Comparison of ENCODE assay signal across 9 cellular contexts in the genomic region with DNA sequence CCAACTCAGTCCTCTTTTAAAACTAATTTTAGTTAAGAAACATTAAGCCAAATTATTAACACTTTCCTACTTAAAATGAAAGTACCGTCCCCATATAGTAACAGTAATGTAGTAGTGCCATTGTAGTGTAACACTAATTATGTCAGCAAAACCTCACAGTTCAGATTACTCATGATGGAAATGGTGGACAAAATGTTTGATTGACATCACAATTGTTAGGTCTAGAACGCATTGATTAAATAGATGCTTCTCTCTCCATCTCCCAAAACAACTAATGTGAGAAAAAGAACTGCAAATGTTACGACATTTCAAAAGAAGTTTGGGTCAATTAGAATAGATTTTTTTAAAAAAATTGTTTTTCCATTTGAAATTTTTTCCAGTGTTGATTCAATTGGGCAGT. TPM values are rescaled to one million over a fixed set of nuclear protein-coding genes. Genes with fewer than 3 reads are reported as not detected.
A peak's percentile ranks its signal among the peaks of the same experiment; 100 is the strongest.
DNase-seq lines count a peak whose midpoint lies in the region; ATAC-seq and TF ChIP-seq lines count a peak whose summit lies in the region.
"Had no signal": no experiment of that assay in that cellular context is flagged by ENCODE, and none has a peak within 500 bp of the region (broad histone marks: within the 10 kb centered on the region; RNA-seq: fewer than 3 reads in every experiment).

No MANE protein-coding gene starts in this region.

- H3K27me3 Mint-ChIP-seq in activated T-cell treated with anti-CD3 and anti-CD28 coated beads, Interleukin-2, amount 50 U/mL, for 72 hours (ENCODE audit: low read depth): no peaks in the 10 kb centered on the region
- H3K27me3 Mint-ChIP-seq in WTC11 (ENCODE audit: low read depth): no peaks in the 10 kb centered on the region
- peaks cover 2 to 6% (median 4%) of the 10 kb centered on the region in 3 donors for H3K27me3 Mint-ChIP-seq in immature natural killer cell (ENCODE audit: low read depth in 3 of 3)

- TF ChIP-seq POLR2A in transverse colon (IDR thresholded peaks at IDR 0.05): no peak

- ATAC-seq in activated T-cell treated with anti-CD3 and anti-CD28 coated beads, Interleukin-2, amount 50 U/mL, for 72 hours (replicated peaks in 1 of 2): no peak
- no peak for ATAC-seq in WTC11
- no peak for ATAC-seq in GM18861 (IDR thresholded peaks at IDR 0.05; ENCODE audit: unreplicated experiment)

- H3K4me3 ChIP-seq in transverse colon: peak overlapping the region in 1 of 4 donors; percentile 84

- H3K27ac ChIP-seq in transverse colon: peak overlapping the region in 3 of 4 donors; percentile 90 to 93 (median 91)

- no peak for TF ChIP-seq CTCF in WTC11 (IDR thresholded peaks at IDR 0.05)
- TF ChIP-seq CTCF in transverse colon (IDR thresholded peaks at IDR 0.05): no peak

- POLR2A ChIA-PET in WTC11 (lab: Charles Lee): interaction anchor here (0.6 to 1.3 kb wide), 4 partner anchors 9 to 832 kb away, joined by 3 to 10 read pairs (median 4); a partner anchor contains a TSS

- H3K4me3 Mint-ChIP-seq in activated T-cell treated with anti-CD3 and anti-CD28 coated beads, Interleukin-2, amount 50 U/mL, for 72 hours: peak overlapping the region; percentile 71 to 99
- H3K4me3 Mint-ChIP-seq in WTC11 (peak overlapping the region; percentile 100), immature natural killer cell (peak overlapping the region; percentile 95 to 100 (median 99))

- H3K9me3 ChIP-seq in transverse colon: no peaks in the 10 kb centered on the region

- no peak for TF ChIP-seq EP300 in transverse colon (IDR thresholded peaks at IDR 0.05; ENCODE audit: low read depth)

- H3K4me1 ChIP-seq in transverse colon: peaks cover 5 to 26% (median 8%) of the 10 kb centered on the region in 4 donors

- in situ Hi-C loops in transverse colon (cut with MboI; ENCODE audit: low pct_ligation_motif_present in 1 of 4, low pct_unique_long_range_greater_than_20kb in 1 of 4, low sequenced_read_pairs in 3 of 4): no loop called here

- 50 to 61% methylated on average over 3 of the region's 3 CpGs for WGBS in transverse colon (ENCODE audit: low coverage in 1 of 2), 2 donors

- CTCF ChIA-PET in WTC11 (lab: Charles Lee): interaction anchor here (0.8 to 0.9 kb wide), 3 partner anchors 19 to 845 kb away, joined by 3 read pairs; no protein-coding TSS in a partner anchor

- H3K27ac Mint-ChIP-seq in activated T-cell treated with anti-CD3 and anti-CD28 coated beads, Interleukin-2, amount 50 U/mL, for 72 hours: peak overlapping the region; percentile 73
- H3K27ac Mint-ChIP-seq in WTC11: no peak overlapping the region
- H3K27ac Mint-ChIP-seq in immature natural killer cell: peak overlapping the region; percentile 98 to 99 (median 99)

- no peak for DNase-seq in activated T-cell treated with anti-CD3 and anti-CD28 coated beads, Interleukin-2, amount 50 U/mL, for 72 hours
- no peak for DNase-seq in activated T-cell treated with anti-CD3 and anti-CD28 coated beads, Interleukin-2, amount 50 U/mL, for 48 hours
- DNase-seq in WTC11 (ENCODE audit: low spot score): no peak
- DNase-seq in immature natural killer cell: no peak
- DNase-seq in transverse colon: no peak
- no peak for DNase-seq in NCI-H1092 treated with DMSO at 0.1 percent for 48 hours (lab: John Stamatoyannopoulos, UW)
- no peak for DNase-seq in NCI-H2196 treated with DMSO at 0.1 percent for 48 hours (lab: John Stamatoyannopoulos, UW; ENCODE audit: unreplicated experiment)
- DNase-seq: effector CD4-positive, alpha-beta T cell had no signal

- peaks cover 7 to 9% of the 10 kb centered on the region in 2 donors for H3K36me3 Mint-ChIP-seq in activated T-cell treated with anti-CD3 and anti-CD28 coated beads, Interleukin-2, amount 50 U/mL, for 72 hours (ENCODE audit: insufficient read depth in 2 of 2)
- H3K36me3 Mint-ChIP-seq in WTC11 (no peaks in the 10 kb centered on the region), immature natural killer cell (peaks cover 0 to 4% (median 0%) of the 10 kb centered on the region in 3 donors)

- peaks cover 67% of the 10 kb centered on the region for H3K4me1 Mint-ChIP-seq in activated T-cell treated with anti-CD3 and anti-CD28 coated beads, Interleukin-2, amount 50 U/mL, for 72 hours (ENCODE audit: low read depth)
- H3K4me1 Mint-ChIP-seq in WTC11 (peaks cover 10% of the 10 kb centered on the region), immature natural killer cell (peaks cover 38 to 64% of the 10 kb centered on the region in 2 donors)

- no peaks in the 10 kb centered on the region for H3K27me3 ChIP-seq in transverse colon

- intact Hi-C loops in transverse colon (cut with DNase I; ENCODE audit: low total_unique reads): loop anchor here (2.0 kb wide), 1 partner anchor 486 kb away; no protein-coding TSS in a partner anchor

- H3K9me3 Mint-ChIP-seq in activated T-cell treated with anti-CD3 and anti-CD28 coated beads, Interleukin-2, amount 50 U/mL, for 72 hours: no peaks in the 10 kb centered on the region
- H3K9me3 Mint-ChIP-seq in WTC11: no peaks in the 10 kb centered on the region
- H3K9me3 Mint-ChIP-seq in immature natural killer cell: no peaks in the 10 kb centered on the region

- H3K36me3 ChIP-seq in transverse colon: peaks cover 0 to 11% (median 0%) of the 10 kb centered on the region in 4 donors

TF ChIP-seq in WTC11, 78 proteins besides CTCF, POLR2A, EP300 and RAD21:
- TF ChIP-seq EMX1 (CRISPR knock-in tag; IDR thresholded peaks at IDR 0.05): no peak
- TF ChIP-seq, protein P1, sequence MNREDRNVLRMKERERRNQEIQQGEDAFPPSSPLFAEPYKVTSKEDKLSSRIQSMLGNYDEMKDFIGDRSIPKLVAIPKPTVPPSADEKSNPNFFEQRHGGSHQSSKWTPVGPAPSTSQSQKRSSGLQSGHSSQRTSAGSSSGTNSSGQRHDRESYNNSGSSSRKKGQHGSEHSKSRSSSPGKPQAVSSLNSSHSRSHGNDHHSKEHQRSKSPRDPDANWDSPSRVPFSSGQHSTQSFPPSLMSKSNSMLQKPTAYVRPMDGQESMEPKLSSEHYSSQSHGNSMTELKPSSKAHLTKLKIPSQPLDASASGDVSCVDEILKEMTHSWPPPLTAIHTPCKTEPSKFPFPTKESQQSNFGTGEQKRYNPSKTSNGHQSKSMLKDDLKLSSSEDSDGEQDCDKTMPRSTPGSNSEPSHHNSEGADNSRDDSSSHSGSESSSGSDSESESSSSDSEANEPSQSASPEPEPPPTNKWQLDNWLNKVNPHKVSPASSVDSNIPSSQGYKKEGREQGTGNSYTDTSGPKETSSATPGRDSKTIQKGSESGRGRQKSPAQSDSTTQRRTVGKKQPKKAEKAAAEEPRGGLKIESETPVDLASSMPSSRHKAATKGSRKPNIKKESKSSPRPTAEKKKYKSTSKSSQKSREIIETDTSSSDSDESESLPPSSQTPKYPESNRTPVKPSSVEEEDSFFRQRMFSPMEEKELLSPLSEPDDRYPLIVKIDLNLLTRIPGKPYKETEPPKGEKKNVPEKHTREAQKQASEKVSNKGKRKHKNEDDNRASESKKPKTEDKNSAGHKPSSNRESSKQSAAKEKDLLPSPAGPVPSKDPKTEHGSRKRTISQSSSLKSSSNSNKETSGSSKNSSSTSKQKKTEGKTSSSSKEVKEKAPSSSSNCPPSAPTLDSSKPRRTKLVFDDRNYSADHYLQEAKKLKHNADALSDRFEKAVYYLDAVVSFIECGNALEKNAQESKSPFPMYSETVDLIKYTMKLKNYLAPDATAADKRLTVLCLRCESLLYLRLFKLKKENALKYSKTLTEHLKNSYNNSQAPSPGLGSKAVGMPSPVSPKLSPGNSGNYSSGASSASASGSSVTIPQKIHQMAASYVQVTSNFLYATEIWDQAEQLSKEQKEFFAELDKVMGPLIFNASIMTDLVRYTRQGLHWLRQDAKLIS (CRISPR knock-in tag; IDR thresholded peaks at IDR 0.05; ENCODE audit: borderline replicate concordance): no peak

RNA-seq across cellular contexts. Expression of a gene that starts 1.2 kb away (rescaled TPM):
- 10 to 100 TPM; 65.8 to 67.0 TPM for total RNA-seq in activated T-cell treated with anti-CD3 and anti-CD28 coated beads, Interleukin-2, amount 50 U/mL, for 72 hours
- total RNA-seq in WTC11 (2021) (39.9 to 42.5 TPM (median 42.0 TPM) in 3 replicates), transverse colon (10 to 100 TPM; 20.2 to 52.9 (median 30.0) TPM)
- polyA plus RNA-seq in immature natural killer cell: 10 to 100 TPM; 21.2 to 42.7 (median 35.5) TPM

RNA-seq across cellular contexts. Expression of a gene that starts 12.3 kb away (rescaled TPM):
- 100 to 1,000 TPM; 186 to 210 TPM for total RNA-seq in activated T-cell treated with anti-CD3 and anti-CD28 coated beads, Interleukin-2, amount 50 U/mL, for 72 hours
- total RNA-seq in WTC11 (2021) (332 to 370 TPM (median 341 TPM) in 3 replicates), transverse colon (100 to 1,000 TPM in 3 of 4 donors, 10 to 100 TPM in 1; 88.4 to 391 (median 181) TPM)
- 100 to 1,000 TPM; 377 to 560 (median 464) TPM for polyA plus RNA-seq in immature natural killer cell
